27 cellular contexts compared by ENCODE assay signal in the genomic region with DNA sequence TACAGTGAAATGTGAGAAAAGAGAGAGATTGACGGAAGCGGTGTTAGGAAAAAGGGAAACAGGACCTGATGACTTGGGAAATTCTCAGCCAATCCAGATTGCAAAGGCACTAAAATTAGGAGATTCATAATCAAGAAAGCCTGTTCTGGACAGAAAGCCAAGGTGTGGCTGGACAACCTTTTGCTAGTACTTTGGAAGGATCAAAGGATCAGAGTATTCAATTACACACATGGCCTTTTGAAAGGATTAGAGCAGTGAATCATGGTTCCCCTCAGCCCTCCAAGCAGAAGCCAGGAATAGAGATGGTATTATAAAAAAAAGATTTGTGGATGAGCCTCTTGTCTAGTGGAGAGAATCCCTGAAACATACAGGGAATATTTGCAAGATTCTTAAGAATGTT.
DNase-seq lines count a peak whose midpoint lies in the region; ATAC-seq, FAIRE-seq and TF ChIP-seq lines count a peak whose summit lies in the region.
"Had no signal": no experiment of that assay in that cellular context is flagged by ENCODE, and none has a peak within 500 bp of the region (broad histone marks: within the 10 kb centered on the region; RNA-seq: fewer than 3 reads in every experiment).

No MANE protein-coding gene starts in this region.

- H3K36me3 ChIP-seq in smooth muscle cell (ENCODE audit: low read depth) (no peaks in the 10 kb centered on the region), kidney (ENCODE audit: control insufficient read depth in 1 of 2, insufficient read depth in 2 of 2, low read length in 2 of 2) (no peaks in the 10 kb centered on the region), vagina (no peaks in the 10 kb centered on the region)
- H3K36me3 ChIP-seq: BLaER1 had no signal

- no peak overlapping the region for H3K4me3 ChIP-seq in smooth muscle cell
- no peak overlapping the region for H3K4me3 ChIP-seq in kidney (ENCODE audit: low read length in 2 of 2)
- H3K4me3 ChIP-seq in vagina = no peak overlapping the region
- H3K4me3 ChIP-seq: BLaER1, GM12878, GM23338 had no signal

- H3K4me2 ChIP-seq in smooth muscle cell = no peak overlapping the region
- H3K4me2 ChIP-seq: BLaER1, GM23338, SK-N-SH had no signal

- peaks cover 19% of the 10 kb centered on the region for H3K4me1 Mint-ChIP-seq in nephron
- H3K4me1 Mint-ChIP-seq: GM23338 had no signal

- no peaks in the 10 kb centered on the region for H4K20me1 ChIP-seq in smooth muscle cell (ENCODE audit: low read depth)
- H4K20me1 ChIP-seq: BLaER1 had no signal

- no peak for TF ChIP-seq POLR2A in vagina (IDR thresholded peaks at IDR 0.05)

- no peaks in the 10 kb centered on the region for H3K79me2 ChIP-seq in smooth muscle cell (ENCODE audit: low read depth)

- H3K27me3 ChIP-seq in smooth muscle cell (ENCODE audit: low read depth) (no peaks in the 10 kb centered on the region), vagina (no peaks in the 10 kb centered on the region)
- H3K27me3 ChIP-seq: BLaER1 had no signal

- H3K9me3 Mint-ChIP-seq in nephron = no peaks in the 10 kb centered on the region
- H3K9me3 Mint-ChIP-seq: GM23338 had no signal

- peak; percentile 21 for DNase-seq in DMS53 (lab: John Stamatoyannopoulos, UW)
- DNase-seq in DMS53 treated with DMSO at 0.1 percent for 48 hours (lab: John Stamatoyannopoulos, UW; ENCODE audit: unreplicated experiment) = no peak
- DNase-seq in smooth muscle cell (lab: John Stamatoyannopoulos, UW; ENCODE audit: unreplicated experiment) = no peak
- no peak for DNase-seq in OCI-M1 (lab: John Stamatoyannopoulos, UW)
- DNase-seq in kidney = no peak
- no peak for DNase-seq in vagina (ENCODE audit: extremely low spot score in 2 of 2)
- DNase-seq: ACHN; CD4-positive, alpha-beta T cell; COR-L47; DND-41; KBM-7; NCI-H1105; NCI-H146; NCI-H2081; NCI-H2171; NCI-H526 treated with DMSO at 0.1 percent for 48 hours; Right ventricle myocardium superior; SK-N-SH had no signal

- no peaks in the 10 kb centered on the region for H3K9me3 ChIP-seq in smooth muscle cell (replicated peaks; ENCODE audit: low read depth)
- H3K9me3 ChIP-seq in kidney (ENCODE audit: control insufficient read depth in 1 of 2, low read length in 2 of 2) = no peaks in the 10 kb centered on the region
- no peaks in the 10 kb centered on the region for H3K9me3 ChIP-seq in vagina
- H3K9me3 ChIP-seq: BLaER1, SK-N-SH had no signal

- H3F3A ChIP-seq in smooth muscle cell (ENCODE audit: low read depth) = peaks cover 4% of the 10 kb centered on the region

- no peaks in the 10 kb centered on the region for H3K36me3 Mint-ChIP-seq in nephron (ENCODE audit: low read depth)

- H2AFZ ChIP-seq in smooth muscle cell (ENCODE audit: low read depth) = no peak overlapping the region
- H2AFZ ChIP-seq: GM23338 had no signal

- H3K9ac ChIP-seq in smooth muscle cell (ENCODE audit: low read depth) (no peak overlapping the region), kidney (ENCODE audit: low read length in 2 of 2) (no peak overlapping the region)
- H3K9ac ChIP-seq: BLaER1, SK-N-SH had no signal

- peak overlapping the region in 2 of 3 experiments; percentile 24 to 61 for H3K27ac Mint-ChIP-seq in nephron
- H3K27ac Mint-ChIP-seq: CD4-positive, alpha-beta T cell; GM23338 had no signal

- TF ChIP-seq CTCF in nephron (IDR thresholded peaks at IDR 0.05; ENCODE audit: unreplicated experiment in 3 of 3) (no peak), smooth muscle cell (IDR thresholded peaks at IDR 0.05; ENCODE audit: borderline replicate concordance, insufficient read depth, poor library complexity, severe bottlenecking) (no peak), kidney (IDR thresholded peaks at IDR 0.05; ENCODE audit: borderline replicate concordance, extremely low read depth, insufficient read depth) (no peak), vagina (IDR thresholded peaks at IDR 0.05) (no peak)

- FAIRE-seq in kidney (lab: Jason Lieb, UNC) = no peak
- FAIRE-seq: GM12878, HepG2 had no signal

- intact Hi-C loops in kidney (cut with DNase I) (no loop called here), vagina (cut with DNase I) (loop anchor here (10.0 kb wide), 1 partner anchor 602 kb away; no protein-coding TSS in a partner anchor)

- H3K4me1 ChIP-seq in smooth muscle cell (ENCODE audit: low read depth) (peaks cover 7% of the 10 kb centered on the region), kidney (ENCODE audit: control insufficient read depth in 1 of 2, insufficient read depth in 1 of 2, low read depth in 1 of 2, low read length in 2 of 2) (no peaks in the 10 kb centered on the region), vagina (no peaks in the 10 kb centered on the region)
- H3K4me1 ChIP-seq: BLaER1 had no signal

- H3K27ac ChIP-seq in smooth muscle cell (ENCODE audit: low read depth) (peak overlapping the region; percentile 65), kidney (ENCODE audit: low read depth in 2 of 2, low read length in 2 of 2) (no peak overlapping the region), vagina (no peak overlapping the region)
- H3K27ac ChIP-seq: 22Rv1, BLaER1, HL-60 had no signal

- H3K4me3 Mint-ChIP-seq in nephron = no peak overlapping the region
- H3K4me3 Mint-ChIP-seq: CD4-positive, alpha-beta T cell; GM23338 had no signal

- no peaks in the 10 kb centered on the region for H3K27me3 Mint-ChIP-seq in nephron (ENCODE audit: low read depth)
- H3K27me3 Mint-ChIP-seq: CD4-positive, alpha-beta T cell had no signal

- peak; percentile 74 for ATAC-seq in esophagus mucosa
- ATAC-seq: GM12878, GM23338, HCT116, HepG2 had no signal

- WGBS in smooth muscle cell (ENCODE audit: low lambda C conversion rate) = 36% methylated on average over 2 of the region's 2 CpGs
